ENCODE assay signal across 17 cellular contexts in the genomic region with DNA sequence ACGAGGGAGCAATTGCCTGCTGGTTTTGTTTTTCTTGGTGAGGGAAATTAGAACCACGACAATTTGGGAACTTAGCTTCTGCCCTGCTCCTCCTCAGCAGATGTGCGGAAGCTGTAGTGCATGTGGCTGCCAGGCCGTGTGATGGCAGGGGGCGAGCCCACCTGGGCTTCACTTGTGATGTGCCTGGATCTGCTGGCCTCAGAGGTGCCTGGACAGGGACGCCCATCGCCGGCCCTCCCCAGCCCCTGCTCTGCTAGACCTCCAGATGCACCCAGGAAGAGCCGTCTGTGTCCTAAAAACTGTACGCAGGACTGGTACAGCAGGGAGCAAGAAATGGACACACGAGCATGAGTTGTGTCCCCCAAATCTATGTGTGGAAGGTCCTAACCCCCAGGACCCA. TPM values are rescaled to one million over a fixed set of nuclear protein-coding genes. Genes with fewer than 3 reads are reported as not detected.
A peak's percentile ranks its signal among the peaks of the same experiment; 100 is the strongest.
DNase-seq lines count a peak whose midpoint lies in the region; ATAC-seq and TF ChIP-seq lines count a peak whose summit lies in the region.
"Had no signal": no experiment of that assay in that cellular context is flagged by ENCODE, and none has a peak within 500 bp of the region (broad histone marks: within the 10 kb centered on the region; RNA-seq: fewer than 3 reads in every experiment).

No MANE protein-coding gene starts in this region.

- no peak overlapping the region for H3K4me2 ChIP-seq in osteoblast (ENCODE audit: insufficient read depth, low read length)
- H3K4me2 ChIP-seq: SK-N-SH had no signal

- no peaks in the 10 kb centered on the region for H3K4me1 Mint-ChIP-seq in activated CD8-positive, alpha-beta T cell treated with anti-CD3 and anti-CD28 coated beads, Interleukin-2, amount 10 ng/mL, durations not matched to agents 7 days and 5 days (ENCODE audit: low read depth)
- H3K4me1 Mint-ChIP-seq in activated CD8-positive, alpha-beta T cell treated with anti-CD3 and anti-CD28 coated beads for 36 hours (ENCODE audit: low read depth), result no peaks in the 10 kb centered on the region
- H3K4me1 Mint-ChIP-seq in CD4-positive, alpha-beta memory T cell, result peaks cover 0 to 8% (median 4%) of the 10 kb centered on the region in 4 donors

- H4K20me1 ChIP-seq in osteoblast (ENCODE audit: insufficient read depth, low read length), result no peaks in the 10 kb centered on the region

- H3K36me3 Mint-ChIP-seq in activated CD8-positive, alpha-beta T cell treated with anti-CD3 and anti-CD28 coated beads, Interleukin-2, amount 10 ng/mL, durations not matched to agents 7 days and 5 days (ENCODE audit: low read depth), result no peaks in the 10 kb centered on the region
- H3K36me3 Mint-ChIP-seq in activated CD8-positive, alpha-beta T cell treated with anti-CD3 and anti-CD28 coated beads for 36 hours (ENCODE audit: low read depth), result no peaks in the 10 kb centered on the region
- no peaks in the 10 kb centered on the region for H3K36me3 Mint-ChIP-seq in CD4-positive, alpha-beta memory T cell

- ATAC-seq in activated CD8-positive, alpha-beta T cell treated with anti-CD3 and anti-CD28 coated beads, Interleukin-2, amount 10 ng/mL, durations not matched to agents 7 days and 5 days, result peak; percentile 37
- ATAC-seq in activated CD8-positive, alpha-beta T cell treated with anti-CD3 and anti-CD28 coated beads for 36 hours, result no peak
- no peak for ATAC-seq in psoas muscle
- ATAC-seq: PC-3, Right ventricle myocardium inferior had no signal

- H3K9me3 ChIP-seq in osteoblast (ENCODE audit: low read depth, low read length), result no peaks in the 10 kb centered on the region
- H3K9me3 ChIP-seq in CD4-positive, alpha-beta memory T cell (ENCODE audit: control insufficient read depth in 1 of 2, low read length in 2 of 2), result no peaks in the 10 kb centered on the region
- no peaks in the 10 kb centered on the region for H3K9me3 ChIP-seq in psoas muscle
- H3K9me3 ChIP-seq: HAP-1, SK-N-SH had no signal

- POLR2A ChIA-PET in activated CD8-positive, alpha-beta T cell treated with anti-CD3 and anti-CD28 coated beads, Interleukin-2, amount 10 ng/mL, durations not matched to agents 7 days and 5 days (lab: Charles Lee), result no interaction called here
- POLR2A ChIA-PET in activated CD8-positive, alpha-beta T cell treated with anti-CD3 and anti-CD28 coated beads for 36 hours (lab: Charles Lee), result no interaction called here
- POLR2A ChIA-PET in RWPE1 (lab: Yijun Ruan, JAX; ENCODE audit: low non-redundant PET), result no interaction called here
- POLR2A ChIA-PET in CD4-positive, alpha-beta memory T cell (lab: Charles Lee; ENCODE audit: partially characterized antibody), result no interaction called here

- H3K27ac Mint-ChIP-seq in activated CD8-positive, alpha-beta T cell treated with anti-CD3 and anti-CD28 coated beads, Interleukin-2, amount 10 ng/mL, durations not matched to agents 7 days and 5 days, result no peak overlapping the region
- no peak overlapping the region for H3K27ac Mint-ChIP-seq in activated CD8-positive, alpha-beta T cell treated with anti-CD3 and anti-CD28 coated beads for 36 hours
- H3K27ac Mint-ChIP-seq in CD4-positive, alpha-beta memory T cell, result peak overlapping the region in 1 of 7 donors; percentile 28

- no peaks in the 10 kb centered on the region for H3K79me2 ChIP-seq in osteoblast (ENCODE audit: insufficient read depth, low read length)

- WGBS in psoas muscle, 3 donors, result 41 to 50% (median 48%) methylated on average over 11 of the region's 11 CpGs

- no peak for DNase-seq in activated CD8-positive, alpha-beta T cell treated with anti-CD3 and anti-CD28 coated beads, Interleukin-2, amount 10 ng/mL, durations not matched to agents 7 days and 5 days
- DNase-seq in activated CD8-positive, alpha-beta T cell treated with anti-CD3 and anti-CD28 coated beads for 36 hours, result no peak
- DNase-seq in NCI-H1694 treated with DMSO at 0.1 percent for 48 hours (lab: John Stamatoyannopoulos, UW) (peak; percentile 80), RWPE1 (ENCODE audit: low spot score) (no peak), osteoblast (ENCODE audit: insufficient read length, low spot score, missing footprints) (peak; percentile 21), inferior parietal cortex (ENCODE audit: extremely low spot score) (no peak), psoas muscle (no peak)
- DNase-seq in CD4-positive, alpha-beta memory T cell, result no peak
- DNase-seq: Calu3, Kasumi-1, NCI-H2029, NCI-H226, PC-3, SK-N-SH, T-helper 1 cell had no signal

- H3K27me3 ChIP-seq in osteoblast (ENCODE audit: insufficient read depth, low read length) (no peaks in the 10 kb centered on the region), psoas muscle (ENCODE audit: insufficient read depth in 3 of 3, low read length in 2 of 3) (peaks cover 0 to 65% (median 18%) of the 10 kb centered on the region in 3 donors)
- H3K27me3 ChIP-seq in CD4-positive, alpha-beta memory T cell (ENCODE audit: insufficient read depth, low read length), result no peaks in the 10 kb centered on the region

- no peaks in the 10 kb centered on the region for H3K27me3 Mint-ChIP-seq in activated CD8-positive, alpha-beta T cell treated with anti-CD3 and anti-CD28 coated beads, Interleukin-2, amount 10 ng/mL, durations not matched to agents 7 days and 5 days (ENCODE audit: low read depth)
- no peaks in the 10 kb centered on the region for H3K27me3 Mint-ChIP-seq in activated CD8-positive, alpha-beta T cell treated with anti-CD3 and anti-CD28 coated beads for 36 hours
- peaks cover 5 to 12% of the 10 kb centered on the region in 2 donors for H3K27me3 Mint-ChIP-seq in CD4-positive, alpha-beta memory T cell

- H3K36me3 ChIP-seq in osteoblast (ENCODE audit: insufficient read depth, low read length), result no peaks in the 10 kb centered on the region
- H3K36me3 ChIP-seq in CD4-positive, alpha-beta memory T cell (ENCODE audit: insufficient read depth, low read length), result no peaks in the 10 kb centered on the region
- no peaks in the 10 kb centered on the region for H3K36me3 ChIP-seq in psoas muscle (ENCODE audit: insufficient read depth in 1 of 2, low read depth in 1 of 2)
- H3K36me3 ChIP-seq: HAP-1 had no signal

- H3K4me3 Mint-ChIP-seq in activated CD8-positive, alpha-beta T cell treated with anti-CD3 and anti-CD28 coated beads, Interleukin-2, amount 10 ng/mL, durations not matched to agents 7 days and 5 days, result no peak overlapping the region
- no peak overlapping the region for H3K4me3 Mint-ChIP-seq in activated CD8-positive, alpha-beta T cell treated with anti-CD3 and anti-CD28 coated beads for 36 hours
- H3K4me3 Mint-ChIP-seq in CD4-positive, alpha-beta memory T cell, result no peak overlapping the region

- no peak for TF ChIP-seq CTCF in activated CD8-positive, alpha-beta T cell treated with anti-CD3 and anti-CD28 coated beads for 36 hours (IDR thresholded peaks at IDR 0.05)
- TF ChIP-seq CTCF in RWPE1 (conservative IDR thresholded peaks at IDR 0.05; ENCODE audit: low read depth), result no peak
- no peak for TF ChIP-seq CTCF in osteoblast (IDR thresholded peaks at IDR 0.05; ENCODE audit: extremely low read depth, low read depth, low read length)
- TF ChIP-seq CTCF in psoas muscle (IDR thresholded peaks at IDR 0.05), result no peak

- intact Hi-C loops in activated CD8-positive, alpha-beta T cell treated with anti-CD3 and anti-CD28 coated beads for 36 hours (cut with micrococcal nuclease), result no loop called here
- intact Hi-C loops in CD4-positive, alpha-beta memory T cell (cut with micrococcal nuclease), result no loop called here
- intact Hi-C loops in psoas muscle (cut with DNase I), result no loop called here

- H3K27ac ChIP-seq in RWPE1, result peak overlapping the region; percentile 21
- no peak overlapping the region for H3K27ac ChIP-seq in osteoblast (ENCODE audit: low read depth, low read length)
- no peak overlapping the region for H3K27ac ChIP-seq in CD4-positive, alpha-beta memory T cell (ENCODE audit: low read depth, low read length)
- H3K27ac ChIP-seq in psoas muscle, result no peak overlapping the region

- CTCF ChIA-PET in activated CD8-positive, alpha-beta T cell treated with anti-CD3 and anti-CD28 coated beads, Interleukin-2, amount 10 ng/mL, durations not matched to agents 7 days and 5 days (lab: Charles Lee), result interaction anchor here (1.6 kb wide), 1 partner anchor 10 kb away, joined by 5 read pairs; no protein-coding TSS in a partner anchor
- CTCF ChIA-PET in activated CD8-positive, alpha-beta T cell treated with anti-CD3 and anti-CD28 coated beads for 36 hours (lab: Charles Lee), result no interaction called here
- CTCF ChIA-PET in RWPE1 (lab: Yijun Ruan, JAX), result no interaction called here
- CTCF ChIA-PET in CD4-positive, alpha-beta memory T cell (lab: Charles Lee; ENCODE audit: partially characterized antibody), result no interaction called here

- H2AFZ ChIP-seq in osteoblast (ENCODE audit: low read length), result no peak overlapping the region

- H3K4me3 ChIP-seq in osteoblast (ENCODE audit: insufficient read depth, low read length) (no peak overlapping the region), psoas muscle (no peak overlapping the region)
- no peak overlapping the region for H3K4me3 ChIP-seq in CD4-positive, alpha-beta memory T cell (ENCODE audit: low read length in 2 of 2)
- H3K4me3 ChIP-seq: HAP-1 had no signal

- H3K9me3 Mint-ChIP-seq in activated CD8-positive, alpha-beta T cell treated with anti-CD3 and anti-CD28 coated beads, Interleukin-2, amount 10 ng/mL, durations not matched to agents 7 days and 5 days (ENCODE audit: insufficient read depth), result no peaks in the 10 kb centered on the region
- H3K9me3 Mint-ChIP-seq in activated CD8-positive, alpha-beta T cell treated with anti-CD3 and anti-CD28 coated beads for 36 hours, result peaks cover 9% of the 10 kb centered on the region
- H3K9me3 Mint-ChIP-seq in CD4-positive, alpha-beta memory T cell, result peaks cover 0 to 2% (median 0%) of the 10 kb centered on the region in 8 donors

- H3K4me1 ChIP-seq in osteoblast (ENCODE audit: insufficient read depth, low read length) (no peaks in the 10 kb centered on the region), psoas muscle (no peaks in the 10 kb centered on the region)
- H3K4me1 ChIP-seq in CD4-positive, alpha-beta memory T cell (ENCODE audit: insufficient read depth, low read length), result no peaks in the 10 kb centered on the region
- H3K4me1 ChIP-seq: HAP-1 had no signal

RNA-seq across cellular contexts. Expression of a gene that starts 28.6 kb away (rescaled TPM):
- total RNA-seq in activated CD8-positive, alpha-beta T cell treated with anti-CD3 and anti-CD28 coated beads, Interleukin-2, amount 10 ng/mL, durations not matched to agents 7 days and 5 days, result 10 to 100 TPM; 28.5 TPM
- total RNA-seq in activated CD8-positive, alpha-beta T cell treated with anti-CD3 and anti-CD28 coated beads for 36 hours, result 10 to 100 TPM; 43.7 to 44.0 TPM
- 27.1 and 29.3 TPM in 2 replicates for total RNA-seq in osteoblast
- 10 to 100 TPM; 34.6 to 36.0 TPM for total RNA-seq in CD4-positive, alpha-beta memory T cell
- polyA plus RNA-seq in CD4-positive, alpha-beta memory T cell, result 10 to 100 TPM; 21.8 to 33.9 TPM
- 10 to 100 TPM; 11.8 to 14.6 (median 14.0) TPM for total RNA-seq in psoas muscle
- 10 to 100 TPM; 15.1 to 32.2 (median 22.9) TPM for polyA plus RNA-seq in psoas muscle

Comparison
In these comparisons a context has a peak if more than half of its experiments do, and no peak if none do; other contexts are left out.
1. DNase-seq: peak in NCI-H1694 treated with DMSO at 0.1 percent for 48 hours (single experiment) and osteoblast (single experiment); none in activated CD8-positive, alpha-beta T cell treated with anti-CD3 and anti-CD28 coated beads, Interleukin-2, amount 10 ng/mL, durations not matched to agents 7 days and 5 days (single experiment), activated CD8-positive, alpha-beta T cell treated with anti-CD3 and anti-CD28 coated beads for 36 hours (single experiment), RWPE1 (single experiment), CD4-positive, alpha-beta memory T cell (0 of 5), inferior parietal cortex (single experiment) and psoas muscle (0 of 2).